Comparison of ENCODE assay signal across 13 cellular contexts in the genomic region with DNA sequence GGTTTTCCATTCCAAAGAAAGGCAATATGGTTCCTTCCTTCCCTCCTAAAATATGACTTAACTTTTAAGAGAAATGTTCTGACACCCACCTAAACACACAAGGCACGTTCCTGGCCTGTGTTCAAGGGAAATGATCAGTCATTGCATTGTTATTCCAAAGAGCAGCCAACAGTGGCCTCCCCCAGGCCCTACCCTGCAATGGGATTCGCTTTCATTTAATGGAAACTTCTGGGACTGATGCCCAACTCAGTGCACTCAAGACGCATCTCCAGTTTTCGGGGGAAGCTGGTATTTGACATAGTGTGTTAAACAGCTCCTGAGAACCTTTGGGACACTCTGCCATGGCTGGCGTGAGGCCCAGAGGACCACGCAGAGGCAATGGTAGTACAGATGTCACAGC.
DNase-seq lines count a peak whose midpoint lies in the region; ATAC-seq and TF ChIP-seq lines count a peak whose summit lies in the region.
"Had no signal": no experiment of that assay in that cellular context is flagged by ENCODE, and none has a peak within 500 bp of the region (broad histone marks: within the 10 kb centered on the region; RNA-seq: fewer than 3 reads in every experiment).

No MANE protein-coding gene starts in this region.

- H3K4me3 Mint-ChIP-seq in Caco-2 (ENCODE audit: unreplicated experiment) = no peak overlapping the region
- H3K4me3 Mint-ChIP-seq in CD8-positive, alpha-beta T cell = no peak overlapping the region
- H3K4me3 Mint-ChIP-seq: activated CD4-positive, alpha-beta T cell treated with anti-CD3 and anti-CD28 coated beads, Interleukin-2, amount 10 ng/mL, durations not matched to agents 7 days and 5 days had no signal

- peaks cover 57% of the 10 kb centered on the region for H3K36me3 Mint-ChIP-seq in Caco-2 (ENCODE audit: insufficient read depth, unreplicated experiment)
- peaks cover 54% of the 10 kb centered on the region for H3K36me3 Mint-ChIP-seq in CD8-positive, alpha-beta T cell

- H3K79me2 ChIP-seq in osteoblast (ENCODE audit: insufficient read depth, low read length) = no peaks in the 10 kb centered on the region

- CTCF ChIA-PET in Caco-2 (lab: Charles Lee) = no interaction called here
- CTCF ChIA-PET in CD8-positive, alpha-beta T cell (lab: Charles Lee) = no interaction called here

- BruUV-seq in Caco-2 (replicated peaks; lab: Mats Ljungman, UMichigan) = TSS peak; percentile 39

- peak overlapping the region; percentile 49 for H3K27ac ChIP-seq in osteoblast (ENCODE audit: low read depth, low read length)
- no peak overlapping the region for H3K27ac ChIP-seq in CD8-positive, alpha-beta T cell (ENCODE audit: low read depth, low read length)
- H3K27ac ChIP-seq: coronary artery had no signal

- no peaks in the 10 kb centered on the region for H3K36me3 ChIP-seq in Caco-2 (ENCODE audit: control insufficient read depth, insufficient read depth, low read length)
- H3K36me3 ChIP-seq in osteoblast (ENCODE audit: insufficient read depth, low read length) = peaks cover 39% of the 10 kb centered on the region
- H3K36me3 ChIP-seq in CD8-positive, alpha-beta T cell (ENCODE audit: insufficient read depth, low read length) = peaks cover 27% of the 10 kb centered on the region

- H2AFZ ChIP-seq in osteoblast (ENCODE audit: low read length) = no peak overlapping the region

- H3K4me1 ChIP-seq in Caco-2 = no peaks in the 10 kb centered on the region
- peaks cover 11% of the 10 kb centered on the region for H3K4me1 ChIP-seq in osteoblast (ENCODE audit: insufficient read depth, low read length)
- H3K4me1 ChIP-seq in CD8-positive, alpha-beta T cell (ENCODE audit: insufficient read depth, low read length) = no peaks in the 10 kb centered on the region

- peaks cover 8% of the 10 kb centered on the region for H3K4me1 Mint-ChIP-seq in Caco-2 (ENCODE audit: low read depth, unreplicated experiment)
- H3K4me1 Mint-ChIP-seq in CD8-positive, alpha-beta T cell (ENCODE audit: low read depth) = no peaks in the 10 kb centered on the region

- DNase-seq in Caco-2 (no peak), choroid plexus epithelial cell (ENCODE audit: low read depth) (peak; percentile 62), osteoblast (ENCODE audit: insufficient read length, low spot score, missing footprints) (peak; percentile 96), T-helper 1 cell (no peak), NCI-H128 (lab: John Stamatoyannopoulos, UW; ENCODE audit: unreplicated experiment) (no peak)
- no peak for DNase-seq in CD8-positive, alpha-beta T cell
- DNase-seq: activated CD4-positive, alpha-beta T cell treated with anti-CD3 and anti-CD28 coated beads, Interleukin-2, amount 10 ng/mL, durations not matched to agents 7 days and 5 days; activated gamma-delta T cell; DMS79 treated with DMSO at 0.1 percent for 48 hours; midbrain; NCI-H1417 treated with DMSO at 0.1 percent for 48 hours had no signal

- peaks cover 3% of the 10 kb centered on the region for H4K20me1 ChIP-seq in osteoblast (ENCODE audit: insufficient read depth, low read length)

- no peak overlapping the region for H3K27ac Mint-ChIP-seq in Caco-2 (ENCODE audit: unreplicated experiment)
- H3K27ac Mint-ChIP-seq in CD8-positive, alpha-beta T cell = no peak overlapping the region
- H3K27ac Mint-ChIP-seq: activated CD4-positive, alpha-beta T cell treated with anti-CD3 and anti-CD28 coated beads, Interleukin-2, amount 10 ng/mL, durations not matched to agents 7 days and 5 days had no signal

- H3K27me3 ChIP-seq in Caco-2 (replicated peaks; ENCODE audit: control insufficient read depth, insufficient read depth, low read length) = no peaks in the 10 kb centered on the region
- no peaks in the 10 kb centered on the region for H3K27me3 ChIP-seq in osteoblast (ENCODE audit: insufficient read depth, low read length)
- no peaks in the 10 kb centered on the region for H3K27me3 ChIP-seq in CD8-positive, alpha-beta T cell (ENCODE audit: insufficient read depth, low read length)

- H3K4me2 ChIP-seq in osteoblast (ENCODE audit: insufficient read depth, low read length) = peak overlapping the region; percentile 5

- ATAC-seq in CD8-positive, alpha-beta T cell = no peak

- TF ChIP-seq CTCF in Caco-2 (IDR thresholded peaks at IDR 0.05; ENCODE audit: insufficient read depth in 1 of 2, low read depth in 1 of 2, low read length in 1 of 2, severe bottlenecking in 1 of 2, unreplicated experiment in 1 of 2) = no peak
- no peak for TF ChIP-seq CTCF in choroid plexus epithelial cell (conservative IDR thresholded peaks at IDR 0.05; ENCODE audit: low read depth, low read length)
- no peak for TF ChIP-seq CTCF in osteoblast (IDR thresholded peaks at IDR 0.05; ENCODE audit: extremely low read depth, low read depth, low read length)
- TF ChIP-seq CTCF in CD8-positive, alpha-beta T cell (IDR thresholded peaks at IDR 0.05) = no peak

- H3K9me3 Mint-ChIP-seq in Caco-2 (ENCODE audit: unreplicated experiment) = no peaks in the 10 kb centered on the region
- H3K9me3 Mint-ChIP-seq in CD8-positive, alpha-beta T cell = no peaks in the 10 kb centered on the region
- H3K9me3 Mint-ChIP-seq: activated CD4-positive, alpha-beta T cell treated with anti-CD3 and anti-CD28 coated beads, Interleukin-2, amount 10 ng/mL, durations not matched to agents 7 days and 5 days had no signal

- intact Hi-C loops in Caco-2 (cut with micrococcal nuclease; ENCODE audit: unreplicated experiment) = no loop called here
- intact Hi-C loops in CD8-positive, alpha-beta T cell (cut with DNase I, micrococcal nuclease) = no loop called here

- H3K4me3 ChIP-seq in Caco-2 (ENCODE audit: low read depth, low read length) (no peak overlapping the region), choroid plexus epithelial cell (ENCODE audit: low read depth, low read length) (no peak overlapping the region), osteoblast (ENCODE audit: insufficient read depth, low read length) (no peak overlapping the region)
- H3K4me3 ChIP-seq in CD8-positive, alpha-beta T cell (ENCODE audit: low read depth, low read length) = no peak overlapping the region
- H3K4me3 ChIP-seq: coronary artery had no signal

- POLR2A ChIA-PET in Caco-2 (lab: Charles Lee) = no interaction called here
- POLR2A ChIA-PET in CD8-positive, alpha-beta T cell (lab: Charles Lee) = no interaction called here

- H3K9me3 ChIP-seq in Caco-2 = no peaks in the 10 kb centered on the region
- no peaks in the 10 kb centered on the region for H3K9me3 ChIP-seq in osteoblast (ENCODE audit: low read depth, low read length)
- no peaks in the 10 kb centered on the region for H3K9me3 ChIP-seq in CD8-positive, alpha-beta T cell (ENCODE audit: low read length)

- no peak for TF ChIP-seq RAD21 in Ishikawa (IDR thresholded peaks at IDR 0.05; ENCODE audit: low read depth)

- H3K27me3 Mint-ChIP-seq in Caco-2 (ENCODE audit: insufficient read depth, unreplicated experiment) = no peaks in the 10 kb centered on the region
- no peaks in the 10 kb centered on the region for H3K27me3 Mint-ChIP-seq in CD8-positive, alpha-beta T cell (ENCODE audit: low read depth)
- H3K27me3 Mint-ChIP-seq: activated CD4-positive, alpha-beta T cell treated with anti-CD3 and anti-CD28 coated beads, Interleukin-2, amount 10 ng/mL, durations not matched to agents 7 days and 5 days had no signal

- TF ChIP-seq EP300 in Ishikawa (IDR thresholded peaks at IDR 0.05; ENCODE audit: borderline replicate concordance) = no peak

TF ChIP-seq in Ishikawa, 13 proteins besides CTCF, POLR2A, EP300 and RAD21:
- TF ChIP-seq TEAD4 (IDR thresholded peaks at IDR 0.05) (peak; percentile 23; the same call in 1 of the 2 replicates), CREB1 (IDR thresholded peaks at IDR 0.05; ENCODE audit: low read depth) (no peak), NFIC (IDR thresholded peaks at IDR 0.05) (peak; percentile 61; the same call in 1 of the 2 replicates)

Comparison
In these comparisons a context has a peak if more than half of its experiments do, and no peak if none do; other contexts are left out.
1. DNase-seq: peak in choroid plexus epithelial cell (single experiment) and osteoblast (single experiment); none in Caco-2 (0 of 2), CD8-positive, alpha-beta T cell (0 of 7), T-helper 1 cell (0 of 5) and NCI-H128 (single experiment).